ENCODE assay signal across 8 cellular contexts in the genomic region with DNA sequence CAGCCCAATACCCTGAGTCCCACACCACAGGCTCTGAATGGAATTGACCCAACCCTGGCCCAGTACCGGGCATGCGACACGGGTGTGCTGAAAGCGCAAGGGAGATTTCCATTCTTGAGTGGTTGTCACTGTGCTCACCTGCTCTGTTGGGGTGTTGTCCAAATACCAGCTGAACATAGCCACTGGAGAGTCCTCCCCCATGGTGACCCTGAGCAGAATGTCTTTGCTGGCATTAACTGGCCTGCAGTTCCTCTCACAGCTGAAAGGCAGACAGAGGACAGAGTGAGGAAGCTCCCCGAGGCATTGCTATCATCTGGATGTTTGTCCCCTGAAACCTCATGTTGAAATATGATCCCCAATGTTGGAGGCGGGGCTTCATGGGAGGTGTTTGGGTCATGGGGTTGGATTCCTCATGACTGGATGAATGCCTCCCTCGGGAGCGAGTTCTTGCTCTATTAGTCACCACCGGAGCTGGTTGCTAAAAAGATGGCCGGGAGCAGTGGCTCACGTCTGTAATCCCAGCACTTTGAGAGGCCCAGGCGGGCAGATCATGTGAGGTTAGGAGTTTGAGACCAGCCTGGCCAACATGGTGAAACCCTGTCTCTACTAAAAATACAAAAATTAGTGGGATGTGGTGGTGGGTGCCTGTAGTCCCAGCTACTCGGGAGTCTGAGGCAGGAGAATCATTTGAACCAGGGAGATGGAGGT. TPM values are rescaled to one million over a fixed set of nuclear protein-coding genes. Genes with fewer than 3 reads are reported as not detected.
DNase-seq lines count a peak whose midpoint lies in the region; ATAC-seq and TF ChIP-seq lines count a peak whose summit lies in the region.

No MANE protein-coding gene starts in this region.

- H3K9me3 Mint-ChIP-seq in Caco-2 (ENCODE audit: unreplicated experiment), result no peaks in the 10 kb centered on the region

- intact Hi-C loops in Caco-2 (cut with micrococcal nuclease; ENCODE audit: unreplicated experiment) (no loop called here), colonic mucosa (cut with DNase I) (no loop called here)

- no peak overlapping the region for H3K27ac ChIP-seq in colonic mucosa
- H3K27ac ChIP-seq in urinary bladder (ENCODE audit: low read depth), result peak overlapping the region; percentile 49

- H3K27me3 ChIP-seq in Caco-2 (replicated peaks; ENCODE audit: control insufficient read depth, insufficient read depth, low read length) (no peaks in the 10 kb centered on the region), colonic mucosa (no peaks in the 10 kb centered on the region)

- TF ChIP-seq CTCF in Caco-2 (IDR thresholded peaks at IDR 0.05; ENCODE audit: insufficient read depth in 1 of 2, low read depth in 1 of 2, low read length in 1 of 2, severe bottlenecking in 1 of 2, unreplicated experiment in 1 of 2) (no peak), colonic mucosa (IDR thresholded peaks at IDR 0.05) (no peak)

- H3K27me3 Mint-ChIP-seq in Caco-2 (ENCODE audit: insufficient read depth, unreplicated experiment), result no peaks in the 10 kb centered on the region

- H3K36me3 ChIP-seq in Caco-2 (ENCODE audit: control insufficient read depth, insufficient read depth, low read length) (no peaks in the 10 kb centered on the region), colonic mucosa (no peaks in the 10 kb centered on the region), urinary bladder (ENCODE audit: insufficient read depth) (no peaks in the 10 kb centered on the region)

- peaks cover 12% of the 10 kb centered on the region for H3K36me3 Mint-ChIP-seq in Caco-2 (ENCODE audit: insufficient read depth, unreplicated experiment)

- H3K4me3 Mint-ChIP-seq in Caco-2 (ENCODE audit: unreplicated experiment), result peak overlapping the region; percentile 64

- DNase-seq in Caco-2 (peak; percentile 91 to 96), NCI-H146 (lab: John Stamatoyannopoulos, UW) (peak; percentile 54), colonic mucosa (peak; percentile 66), left kidney (ENCODE audit: low read depth, low spot score) (peak; percentile 96)
- no peak for DNase-seq in activated CD8-positive, alpha-beta memory T cell treated with anti-CD3 and anti-CD28 coated beads, Interleukin-2, amount 50 U/mL, for 4 hours

- no peaks in the 10 kb centered on the region for H3K9me3 ChIP-seq in Caco-2
- H3K9me3 ChIP-seq in colonic mucosa, result no peaks in the 10 kb centered on the region

- POLR2A ChIA-PET in Caco-2 (lab: Charles Lee), result interaction anchor here (0.6 to 0.7 kb wide), 2 partner anchors 103 to 133 kb away, joined by 3 to 23 read pairs; a partner anchor contains a TSS

- H3K4me1 ChIP-seq in Caco-2 (peaks cover 12% of the 10 kb centered on the region), colonic mucosa (no peaks in the 10 kb centered on the region), urinary bladder (ENCODE audit: insufficient read depth) (no peaks in the 10 kb centered on the region)

- no TSS peak for BruUV-seq in Caco-2 (replicated peaks; lab: Mats Ljungman, UMichigan)

- no peak overlapping the region for H3K9ac ChIP-seq in colonic mucosa (ENCODE audit: low read depth in 2 of 2, low read length in 2 of 2)

- no peak overlapping the region for H3K4me3 ChIP-seq in Caco-2 (ENCODE audit: low read depth, low read length)
- H3K4me3 ChIP-seq in colonic mucosa, result no peak overlapping the region
- no peak overlapping the region for H3K4me3 ChIP-seq in urinary bladder (ENCODE audit: low read depth, low read length)

- 29% methylated on average over 13 of the region's 13 CpGs for WGBS in urinary bladder

- ATAC-seq in GM19463 (IDR thresholded peaks at IDR 0.05; ENCODE audit: unreplicated experiment) (no peak), HG03460 (IDR thresholded peaks at IDR 0.05; ENCODE audit: unreplicated experiment) (no peak)

- CTCF ChIA-PET in Caco-2 (lab: Charles Lee), result interaction anchor here (0.5 to 1.1 kb wide), 3 partner anchors 37 to 195 kb away, joined by 4 to 6 read pairs (median 4); no protein-coding TSS in a partner anchor

- H3K27ac Mint-ChIP-seq in Caco-2 (ENCODE audit: unreplicated experiment), result peak overlapping the region; percentile 95

- peaks cover 15% of the 10 kb centered on the region for H3K4me1 Mint-ChIP-seq in Caco-2 (ENCODE audit: low read depth, unreplicated experiment)

RNA-seq across cellular contexts. Expression of a gene that starts 57.3 kb away (rescaled TPM):
- total RNA-seq in Caco-2 (2022) (0.91 and 1.0 TPM in 2 replicates), colonic mucosa (1 to 10 TPM; 2.1 to 6.1 TPM), urinary bladder (0.11 TPM)
- 0.25 TPM for polyA plus RNA-seq in urinary bladder
